16 cellular contexts compared by ENCODE assay signal in the genomic region with DNA sequence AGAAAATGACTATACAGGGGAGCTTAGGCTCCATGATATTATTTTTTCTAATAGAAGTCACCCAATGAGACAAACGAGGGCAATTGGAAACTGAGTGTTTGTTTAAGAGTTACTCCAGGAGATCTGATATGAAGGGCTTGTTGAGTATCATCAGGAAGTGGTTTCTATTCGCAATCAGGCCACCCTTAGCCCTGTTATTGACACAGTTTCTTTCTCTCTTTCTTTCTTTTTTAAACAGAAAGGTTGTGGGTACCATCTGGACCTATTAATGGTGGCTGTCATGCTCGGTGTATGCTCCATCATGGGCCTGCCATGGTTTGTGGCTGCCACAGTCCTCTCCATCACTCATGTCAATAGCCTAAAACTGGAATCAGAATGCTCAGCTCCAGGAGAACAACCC.
DNase-seq lines count a peak whose midpoint lies in the region; ATAC-seq and TF ChIP-seq lines count a peak whose summit lies in the region.
"Had no signal": no experiment of that assay in that cellular context is flagged by ENCODE, and none has a peak within 500 bp of the region (broad histone marks: within the 10 kb centered on the region; RNA-seq: fewer than 3 reads in every experiment).

No MANE protein-coding gene starts in this region.

- TF ChIP-seq CTCF in CD8-positive, alpha-beta T cell (IDR thresholded peaks at IDR 0.05) = no peak

- peaks cover 53% of the 10 kb centered on the region for H3K4me1 Mint-ChIP-seq in CD8-positive, alpha-beta T cell (ENCODE audit: low read depth)
- peaks cover 46% of the 10 kb centered on the region for H3K4me1 Mint-ChIP-seq in central memory CD8-positive, alpha-beta T cell
- H3K4me1 Mint-ChIP-seq: activated B cell treated with CpG ODN at 0.5 μM for 24 hours had no signal

- H3K4me1 ChIP-seq in ACC112 (ENCODE audit: control insufficient read depth, insufficient read depth, low read length, unreplicated experiment) = no peaks in the 10 kb centered on the region
- H3K4me1 ChIP-seq in CD8-positive, alpha-beta T cell (ENCODE audit: insufficient read depth, low read length) = peaks cover 52% of the 10 kb centered on the region
- H3K4me1 ChIP-seq: pancreas, tibial artery had no signal

- H3K79me2 ChIP-seq in ACC112 (ENCODE audit: control insufficient read depth, insufficient read depth, low read length, unreplicated experiment) = no peaks in the 10 kb centered on the region

- peak; percentile 34 for ATAC-seq in CD8-positive, alpha-beta T cell
- peak; percentile 47 for ATAC-seq in central memory CD8-positive, alpha-beta T cell (replicated peaks; ENCODE audit: extremely low read depth, poor library complexity, severe bottlenecking)
- ATAC-seq in GM18511 (IDR thresholded peaks at IDR 0.05; ENCODE audit: unreplicated experiment) = no peak

- POLR2A ChIA-PET in CD8-positive, alpha-beta T cell (lab: Charles Lee) = interaction anchor here (0.9 kb wide), 1 partner anchor 56 kb away, joined by 3 read pairs; no protein-coding TSS in a partner anchor

- peak overlapping the region; percentile 44 for H2AFZ ChIP-seq in ACC112 (ENCODE audit: low read length, unreplicated experiment)

- CTCF ChIA-PET in CD8-positive, alpha-beta T cell (lab: Charles Lee) = interaction anchor here (0.6 to 1.0 kb wide), 2 partner anchors 51 to 370 kb away, joined by 3 read pairs; no protein-coding TSS in a partner anchor

- DNase-seq in CD8-positive, alpha-beta T cell = no peak
- DNase-seq in NCI-H345 treated with DMSO at 0.1 percent for 48 hours (lab: John Stamatoyannopoulos, UW; ENCODE audit: unreplicated experiment) (peak; percentile 17), cerebellar nuclear complex (lab: John Stamatoyannopoulos, UW) (no peak), foreskin melanocyte (no peak)
- no peak for DNase-seq in central memory CD8-positive, alpha-beta T cell (ENCODE audit: low spot score in 2 of 2)
- DNase-seq: activated B cell treated with CpG ODN at 0.5 μM for 24 hours; AML-193; aorta; H7; NCI-H1930; pancreas; stimulated activated CD4-positive, alpha-beta T cell treated with anti-CD3 and anti-CD28 coated beads, Interleukin-4, amount 100 ng/mL, for 24 hours; stimulated activated CD8-positive, alpha-beta memory T cell treated with anti-CD3 and anti-CD28 coated beads, Interleukin-4, amount 100 ng/mL, for 48 hours; tibial artery had no signal

- H3K27me3 ChIP-seq in ACC112 (ENCODE audit: insufficient read depth, low read length) = no peaks in the 10 kb centered on the region
- no peaks in the 10 kb centered on the region for H3K27me3 ChIP-seq in CD8-positive, alpha-beta T cell (ENCODE audit: insufficient read depth, low read length)
- H3K27me3 ChIP-seq: tibial artery had no signal

- no peaks in the 10 kb centered on the region for H3K9me3 Mint-ChIP-seq in CD8-positive, alpha-beta T cell
- no peaks in the 10 kb centered on the region for H3K9me3 Mint-ChIP-seq in central memory CD8-positive, alpha-beta T cell
- H3K9me3 Mint-ChIP-seq: activated B cell treated with CpG ODN at 0.5 μM for 24 hours had no signal

- H3K27ac ChIP-seq in ACC112 (ENCODE audit: low read depth, low read length) = no peak overlapping the region
- H3K27ac ChIP-seq in CD8-positive, alpha-beta T cell (ENCODE audit: low read depth, low read length) = no peak overlapping the region
- H3K27ac ChIP-seq: pancreas, tibial artery had no signal

- H3K9me3 ChIP-seq in CD8-positive, alpha-beta T cell (ENCODE audit: low read length) = no peaks in the 10 kb centered on the region
- H3K9me3 ChIP-seq: pancreas, tibial artery had no signal

- H3K27me3 Mint-ChIP-seq in CD8-positive, alpha-beta T cell (ENCODE audit: low read depth) = no peaks in the 10 kb centered on the region
- H3K27me3 Mint-ChIP-seq in central memory CD8-positive, alpha-beta T cell = no peaks in the 10 kb centered on the region
- H3K27me3 Mint-ChIP-seq: activated B cell treated with CpG ODN at 0.5 μM for 24 hours had no signal

- no peaks in the 10 kb centered on the region for H3K36me3 Mint-ChIP-seq in CD8-positive, alpha-beta T cell
- no peaks in the 10 kb centered on the region for H3K36me3 Mint-ChIP-seq in central memory CD8-positive, alpha-beta T cell (ENCODE audit: insufficient read depth)

- no peaks in the 10 kb centered on the region for H3K36me3 ChIP-seq in ACC112 (ENCODE audit: insufficient read depth, low read length)
- H3K36me3 ChIP-seq in CD8-positive, alpha-beta T cell (ENCODE audit: insufficient read depth, low read length) = no peaks in the 10 kb centered on the region
- H3K36me3 ChIP-seq: pancreas, tibial artery had no signal

- no peak overlapping the region for H3K4me3 ChIP-seq in ACC112 (ENCODE audit: low read depth, low read length)
- no peak overlapping the region for H3K4me3 ChIP-seq in CD8-positive, alpha-beta T cell (ENCODE audit: low read depth, low read length)
- H3K4me3 ChIP-seq: pancreas, tibial artery had no signal

- peak overlapping the region; percentile 13 for H3K4me3 Mint-ChIP-seq in CD8-positive, alpha-beta T cell
- H3K4me3 Mint-ChIP-seq in central memory CD8-positive, alpha-beta T cell = peak overlapping the region; percentile 38
- H3K4me3 Mint-ChIP-seq: activated B cell treated with CpG ODN at 0.5 μM for 24 hours had no signal

- H3K27ac Mint-ChIP-seq in CD8-positive, alpha-beta T cell = peak overlapping the region; percentile 86
- H3K27ac Mint-ChIP-seq in central memory CD8-positive, alpha-beta T cell (ENCODE audit: low read depth) = peak overlapping the region; percentile 39
- H3K27ac Mint-ChIP-seq: activated B cell treated with CpG ODN at 0.5 μM for 24 hours had no signal

- intact Hi-C loops in CD8-positive, alpha-beta T cell (cut with DNase I, micrococcal nuclease) = loop anchor here in 1 of 2 experiments (10.0 kb wide), 2 partner anchors 532 to 712 kb away; no protein-coding TSS in a partner anchor
